15 cellular contexts compared by ENCODE assay signal in the genomic region with DNA sequence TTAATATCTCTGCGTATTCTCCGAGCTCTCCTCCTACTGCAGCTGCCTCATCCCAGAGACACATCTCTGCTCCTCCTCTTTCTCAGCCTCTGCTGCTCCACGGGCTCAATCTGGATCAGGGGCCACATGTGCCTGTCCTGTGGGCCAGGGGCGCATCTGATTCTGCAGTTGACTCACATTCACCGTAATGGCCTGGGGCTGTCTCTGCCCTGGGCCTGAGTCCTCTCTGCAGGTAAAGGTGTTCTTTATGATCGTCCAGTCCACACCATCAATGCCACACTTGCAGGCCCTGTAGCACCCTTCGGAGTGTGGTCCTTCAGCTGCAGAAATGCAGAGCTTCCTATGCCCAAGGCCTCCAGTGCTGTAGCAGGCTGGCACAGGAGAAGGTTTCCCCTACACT.
A peak's percentile ranks its signal among the peaks of the same experiment; 100 is the strongest.
DNase-seq lines count a peak whose midpoint lies in the region; ATAC-seq and TF ChIP-seq lines count a peak whose summit lies in the region.
"Had no signal": no experiment of that assay in that cellular context is flagged by ENCODE, and none has a peak within 500 bp of the region (broad histone marks: within the 10 kb centered on the region; RNA-seq: fewer than 3 reads in every experiment).

No MANE protein-coding gene starts in this region.

- no peaks in the 10 kb centered on the region for H3K36me3 ChIP-seq in BLaER1
- H3K36me3 ChIP-seq in RWPE2 (ENCODE audit: low read depth): no peaks in the 10 kb centered on the region
- no peaks in the 10 kb centered on the region for H3K36me3 ChIP-seq in lower lobe of right lung
- no peaks in the 10 kb centered on the region for H3K36me3 ChIP-seq in upper lobe of right lung
- H3K36me3 ChIP-seq: HAP-1 had no signal

- no peak overlapping the region for H3K4me3 ChIP-seq in BLaER1
- H3K4me3 ChIP-seq in RWPE2 (ENCODE audit: severe bottlenecking): no peak overlapping the region
- H3K4me3 ChIP-seq in lower lobe of right lung: no peak overlapping the region
- H3K4me3 ChIP-seq in upper lobe of right lung: no peak overlapping the region
- H3K4me3 ChIP-seq: HAP-1 had no signal

- peaks cover 19% of the 10 kb centered on the region for H3K4me1 ChIP-seq in BLaER1
- H3K4me1 ChIP-seq in RWPE2 (ENCODE audit: insufficient read depth, poor library complexity, severe bottlenecking): no peaks in the 10 kb centered on the region
- no peaks in the 10 kb centered on the region for H3K4me1 ChIP-seq in lower lobe of right lung
- H3K4me1 ChIP-seq in upper lobe of right lung: no peaks in the 10 kb centered on the region
- H3K4me1 ChIP-seq: Caco-2, HAP-1 had no signal

- H3K27me3 ChIP-seq in BLaER1 (no peaks in the 10 kb centered on the region), RWPE2 (ENCODE audit: insufficient read depth, poor library complexity, severe bottlenecking) (no peaks in the 10 kb centered on the region), lower lobe of right lung (ENCODE audit: low read depth) (no peaks in the 10 kb centered on the region), upper lobe of right lung (no peaks in the 10 kb centered on the region)

- H3K27ac ChIP-seq in BLaER1: no peak overlapping the region
- H3K27ac ChIP-seq in RWPE2 (ENCODE audit: poor library complexity, severe bottlenecking): no peak overlapping the region
- H3K27ac ChIP-seq in lower lobe of right lung: no peak overlapping the region
- no peak overlapping the region for H3K27ac ChIP-seq in upper lobe of right lung
- H3K27ac ChIP-seq: C4-2B had no signal

- DNase-seq in RWPE2 (ENCODE audit: low spot score) (peak; percentile 10), lower lobe of right lung (peak; percentile 39), upper lobe of right lung (peak; percentile 22), NCI-H2227 (lab: John Stamatoyannopoulos, UW; ENCODE audit: unreplicated experiment) (no peak), NCI-H82 (lab: John Stamatoyannopoulos, UW) (no peak)
- DNase-seq: Caco-2; CD4-positive, CD25-positive, alpha-beta regulatory T cell; CD8-positive, alpha-beta T cell; DMS153; DND-41; GOT3; HFFc6 had no signal

- no peak overlapping the region for H3K9ac ChIP-seq in BLaER1

- no peak for ATAC-seq in RWPE2 (ENCODE audit: low read depth)
- ATAC-seq in lower lobe of right lung: no peak
- no peak for ATAC-seq in upper lobe of right lung
- ATAC-seq: CD8-positive, alpha-beta T cell had no signal

- H3K4me2 ChIP-seq in BLaER1: 0 out of 2 replicates have a peak overlapping the region, but pooled peaks have one; percentile 37

- H4K20me1 ChIP-seq in BLaER1: no peaks in the 10 kb centered on the region

- H3K9me3 ChIP-seq in BLaER1 (peaks cover 8% of the 10 kb centered on the region; the same call in 1 of the 2 replicates), RWPE2 (ENCODE audit: severe bottlenecking) (no peaks in the 10 kb centered on the region), lower lobe of right lung (no peaks in the 10 kb centered on the region), upper lobe of right lung (no peaks in the 10 kb centered on the region)
- H3K9me3 ChIP-seq: Caco-2, HAP-1 had no signal

- intact Hi-C loops in lower lobe of right lung (cut with DNase I): no loop called here
- intact Hi-C loops in upper lobe of right lung (cut with DNase I): no loop called here

- no peak for TF ChIP-seq CTCF in RWPE2 (IDR thresholded peaks at IDR 0.05; ENCODE audit: poor library complexity, severe bottlenecking)
- TF ChIP-seq CTCF in lower lobe of right lung (IDR thresholded peaks at IDR 0.05): no peak
- no peak for TF ChIP-seq CTCF in upper lobe of right lung (IDR thresholded peaks at IDR 0.05)

Comparison
In these comparisons a context has a peak if more than half of its experiments do, and no peak if none do; other contexts are left out.
1. DNase-seq: peak in RWPE2 (single experiment), lower lobe of right lung (single experiment) and upper lobe of right lung (single experiment); none in NCI-H2227 (single experiment) and NCI-H82 (single experiment).